ENCODE assay signal across 1 cellular context in the genomic region with DNA sequence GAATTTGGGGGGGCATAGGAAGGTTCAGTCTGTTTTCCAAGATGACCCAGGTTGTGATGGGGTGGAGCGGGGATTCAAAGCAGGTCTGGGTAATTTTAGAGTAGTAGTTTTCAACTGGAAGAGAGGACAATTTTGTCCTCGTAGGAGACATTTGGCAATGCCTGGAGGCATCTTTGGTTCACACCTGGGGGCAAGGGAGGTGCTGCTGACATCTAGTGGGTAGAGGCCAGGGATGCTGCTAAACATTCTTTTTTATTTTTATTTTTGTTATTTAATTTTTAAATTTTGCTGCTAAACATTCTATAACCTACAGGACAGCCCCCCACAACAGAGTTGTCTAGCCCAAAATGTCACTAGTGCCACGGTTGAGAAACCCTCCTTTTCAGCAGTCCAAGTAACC.
TF ChIP-seq lines count a peak whose summit lies in the region.

No MANE protein-coding gene starts in this region.

TF ChIP-seq in HEK293T, 16 proteins besides CTCF, POLR2A, EP300 and RAD21 (continued from another document):
- TF ChIP-seq, protein P1, sequence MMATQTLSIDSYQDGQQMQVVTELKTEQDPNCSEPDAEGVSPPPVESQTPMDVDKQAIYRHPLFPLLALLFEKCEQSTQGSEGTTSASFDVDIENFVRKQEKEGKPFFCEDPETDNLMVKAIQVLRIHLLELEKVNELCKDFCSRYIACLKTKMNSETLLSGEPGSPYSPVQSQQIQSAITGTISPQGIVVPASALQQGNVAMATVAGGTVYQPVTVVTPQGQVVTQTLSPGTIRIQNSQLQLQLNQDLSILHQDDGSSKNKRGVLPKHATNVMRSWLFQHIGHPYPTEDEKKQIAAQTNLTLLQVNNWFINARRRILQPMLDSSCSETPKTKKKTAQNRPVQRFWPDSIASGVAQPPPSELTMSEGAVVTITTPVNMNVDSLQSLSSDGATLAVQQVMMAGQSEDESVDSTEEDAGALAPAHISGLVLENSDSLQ (IDR thresholded peaks at IDR 0.05), result no peak
- TF ChIP-seq BHLHE40 (IDR thresholded peaks at IDR 0.05; ENCODE audit: borderline replicate concordance) (no peak), CTBP1 (IDR thresholded peaks at IDR 0.05; ENCODE audit: borderline replicate concordance) (no peak), LEF1 (IDR thresholded peaks at IDR 0.05; ENCODE audit: borderline replicate concordance) (no peak), ELF4 (IDR thresholded peaks at IDR 0.05) (no peak), FOXA1 (IDR thresholded peaks at IDR 0.05) (no peak), FOXK2 (IDR thresholded peaks at IDR 0.05) (no peak), FOXM1 (IDR thresholded peaks at IDR 0.05; ENCODE audit: borderline replicate concordance) (no peak), L3MBTL2 (conservative IDR thresholded peaks at IDR 0.05) (no peak), SUZ12 (IDR thresholded peaks at IDR 0.05) (no peak)
